Comparison of ENCODE assay signal across 9 cellular contexts in the genomic region with DNA sequence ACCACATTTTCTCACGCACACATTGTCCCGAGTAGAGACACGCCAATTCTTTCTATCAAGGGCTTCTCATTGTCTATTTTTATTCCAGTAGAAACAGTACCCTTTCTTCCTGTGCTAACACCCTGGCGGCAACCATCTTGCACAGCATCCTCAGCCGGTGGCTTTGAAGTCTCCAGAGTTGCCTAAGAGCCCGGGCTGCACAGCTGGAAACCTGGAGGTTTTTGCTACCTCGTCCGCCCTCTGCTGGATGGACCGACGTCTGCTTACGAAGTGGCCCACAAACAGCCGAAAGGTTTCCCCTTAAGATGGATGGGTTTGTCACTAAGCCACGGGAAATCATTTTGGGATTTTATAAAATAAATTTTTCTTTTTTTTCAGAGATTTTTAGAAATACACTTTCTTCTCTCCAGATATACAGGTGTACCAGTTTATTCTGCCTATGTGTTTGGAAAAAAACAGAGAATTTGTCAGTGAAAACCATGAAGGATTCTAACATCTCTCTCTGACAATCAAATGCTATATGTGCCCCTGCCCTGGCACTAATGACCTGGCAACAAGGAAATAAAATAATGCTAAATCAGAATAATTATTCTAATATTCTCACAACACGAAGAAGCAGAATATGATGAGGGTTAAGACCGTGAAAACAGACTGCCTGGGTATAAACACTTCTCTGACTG.
DNase-seq lines count a peak whose midpoint lies in the region; ATAC-seq and TF ChIP-seq lines count a peak whose summit lies in the region.
"Had no signal": no experiment of that assay in that cellular context is flagged by ENCODE, and none has a peak within 500 bp of the region (broad histone marks: within the 10 kb centered on the region; RNA-seq: fewer than 3 reads in every experiment).

No MANE protein-coding gene starts in this region.

- intact Hi-C loops in heart left ventricle (cut with DNase I) = loop anchor here in 8 of 10 donors (2.0 to 10.0 kb wide), 5 partner anchors 79 to 929 kb away; a partner anchor contains a TSS

- TF ChIP-seq CTCF in GM06990 (IDR thresholded peaks at IDR 0.05; ENCODE audit: insufficient read depth, low read length, poor library complexity, severe bottlenecking) (peak; percentile 84), SU-DHL-6 (IDR thresholded peaks at IDR 0.05; ENCODE audit: insufficient read depth, low read length, poor library complexity, severe bottlenecking) (peak; percentile 69), heart left ventricle (IDR thresholded peaks at IDR 0.05) (peak; percentile 51 to 82 (median 62))

- H3K79me2 ChIP-seq in SU-DHL-6 (ENCODE audit: insufficient read depth, low read length) = no peaks in the 10 kb centered on the region

- H3K9me3 ChIP-seq in SU-DHL-6 (ENCODE audit: insufficient read depth, low read length) = no peaks in the 10 kb centered on the region
- no peaks in the 10 kb centered on the region for H3K9me3 ChIP-seq in heart left ventricle
- H3K9me3 ChIP-seq: neutrophil had no signal

- H3K27ac ChIP-seq in SU-DHL-6 (ENCODE audit: low read depth, low read length) (no peak overlapping the region), heart left ventricle (no peak overlapping the region)
- H3K27ac ChIP-seq: neutrophil had no signal

- POLR2A ChIA-PET in HEK293T (lab: Yijun Ruan, JAX) = no interaction called here

- TF ChIP-seq POLR2A in heart left ventricle (IDR thresholded peaks at IDR 0.05) = no peak

- H3K27me3 ChIP-seq in GM06990 (replicated peaks; ENCODE audit: control insufficient read depth, insufficient read depth, low read length) = no peaks in the 10 kb centered on the region
- no peaks in the 10 kb centered on the region for H3K27me3 ChIP-seq in SU-DHL-6 (ENCODE audit: low read length)
- peaks cover 0 to 14% (median 0%) of the 10 kb centered on the region in 9 donors for H3K27me3 ChIP-seq in heart left ventricle

- no peak overlapping the region for H3K4me2 ChIP-seq in SU-DHL-6 (ENCODE audit: low read depth, low read length, poor library complexity, severe bottlenecking)

- WGBS in heart left ventricle, 4 donors = 15 to 48% (median 21%) methylated on average over 15 of the region's 15 CpGs

- H3K36me3 ChIP-seq in GM06990 (ENCODE audit: control insufficient read depth, insufficient read depth, low read length) (no peaks in the 10 kb centered on the region), SU-DHL-6 (ENCODE audit: low read length) (no peaks in the 10 kb centered on the region), heart left ventricle (no peaks in the 10 kb centered on the region)
- H3K36me3 ChIP-seq: neutrophil had no signal

- H3K4me3 ChIP-seq in GM06990 (replicated peaks; ENCODE audit: low read depth, low read length) = no peak overlapping the region
- no peak overlapping the region for H3K4me3 ChIP-seq in SU-DHL-6 (ENCODE audit: insufficient read depth, low read length, poor library complexity, severe bottlenecking)
- no peak overlapping the region for H3K4me3 ChIP-seq in heart left ventricle

- H2AFZ ChIP-seq in SU-DHL-6 (ENCODE audit: low read depth, low read length, severe bottlenecking) = peak overlapping the region; percentile 58

- CTCF ChIA-PET in HEK293T (lab: Yijun Ruan, JAX) = interaction anchor here (0.6 kb wide), 1 partner anchor 590 kb away, joined by 3 read pairs; no protein-coding TSS in a partner anchor

- ATAC-seq in heart left ventricle = peak in 3 of 4 donors; percentile 84 to 90 (median 87)

- no peaks in the 10 kb centered on the region for H3F3A ChIP-seq in SU-DHL-6 (ENCODE audit: insufficient read depth)

- H4K20me1 ChIP-seq in SU-DHL-6 (ENCODE audit: low read depth, low read length) = no peaks in the 10 kb centered on the region

- no peak overlapping the region for H3K9ac ChIP-seq in SU-DHL-6 (ENCODE audit: low read length)

- no peaks in the 10 kb centered on the region for H3K4me1 ChIP-seq in heart left ventricle

- H3K9me2 ChIP-seq in SU-DHL-6 (replicated peaks; ENCODE audit: insufficient read depth, low read length) = no peaks in the 10 kb centered on the region

- DNase-seq in GM06990 (ENCODE audit: extremely low read depth, insufficient read length) = peak; percentile 49
- peak; percentile 92 for DNase-seq in HEK293T (ENCODE audit: extremely low spot score)
- peak; percentile 83 for DNase-seq in NCI-H1092 treated with DMSO at 0.1 percent for 48 hours (lab: John Stamatoyannopoulos, UW)
- DNase-seq in activated naive CD8-positive, alpha-beta T cell treated with anti-CD3 and anti-CD28 coated beads, Interleukin-2, amount 50 U/mL, for 16 hours (ENCODE audit: low read depth, low spot score) = peak; percentile 25
- peak; percentile 49 to 83 (median 77) for DNase-seq in heart left ventricle
- peak; percentile 85 for DNase-seq in renal cortical epithelial cell (ENCODE audit: low read depth)
- DNase-seq in T1000 (lab: John Stamatoyannopoulos, UW) = no peak

TF ChIP-seq in HEK293T, 16 proteins besides CTCF, POLR2A, EP300 and RAD21:
- peak; percentile 37; the same call in 1 of the 2 replicates for TF ChIP-seq NFRKB (IDR thresholded peaks at IDR 0.05)
- peak; percentile 52; the same call in 1 of the 2 replicates for TF ChIP-seq LEF1 (IDR thresholded peaks at IDR 0.05; ENCODE audit: borderline replicate concordance)
- TF ChIP-seq HDGF (IDR thresholded peaks at IDR 0.05; ENCODE audit: borderline replicate concordance) = no peak
- TF ChIP-seq ELF4 (IDR thresholded peaks at IDR 0.05) = no peak
- TF ChIP-seq SP1 (IDR thresholded peaks at IDR 0.05) = no peak
- TF ChIP-seq, protein P1, sequence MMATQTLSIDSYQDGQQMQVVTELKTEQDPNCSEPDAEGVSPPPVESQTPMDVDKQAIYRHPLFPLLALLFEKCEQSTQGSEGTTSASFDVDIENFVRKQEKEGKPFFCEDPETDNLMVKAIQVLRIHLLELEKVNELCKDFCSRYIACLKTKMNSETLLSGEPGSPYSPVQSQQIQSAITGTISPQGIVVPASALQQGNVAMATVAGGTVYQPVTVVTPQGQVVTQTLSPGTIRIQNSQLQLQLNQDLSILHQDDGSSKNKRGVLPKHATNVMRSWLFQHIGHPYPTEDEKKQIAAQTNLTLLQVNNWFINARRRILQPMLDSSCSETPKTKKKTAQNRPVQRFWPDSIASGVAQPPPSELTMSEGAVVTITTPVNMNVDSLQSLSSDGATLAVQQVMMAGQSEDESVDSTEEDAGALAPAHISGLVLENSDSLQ (IDR thresholded peaks at IDR 0.05) = peak; percentile 18; the same call in 1 of the 2 replicates
- TF ChIP-seq FOXM1 (IDR thresholded peaks at IDR 0.05; ENCODE audit: borderline replicate concordance) = no peak
- TF ChIP-seq ARNT (IDR thresholded peaks at IDR 0.05) = no peak
- TF ChIP-seq L3MBTL2 (conservative IDR thresholded peaks at IDR 0.05) = no peak
- no peak for TF ChIP-seq TARDBP (IDR thresholded peaks at IDR 0.05)
- TF ChIP-seq FOXK2 (IDR thresholded peaks at IDR 0.05) = no peak
- no peak; the same call in 1 of the 2 replicates for TF ChIP-seq CTBP1 (IDR thresholded peaks at IDR 0.05; ENCODE audit: borderline replicate concordance)
- no peak for TF ChIP-seq FOXA1 (IDR thresholded peaks at IDR 0.05)
TF ChIP-seq in HEK293T: peak in this region for 3.
